In the genomic region with DNA sequence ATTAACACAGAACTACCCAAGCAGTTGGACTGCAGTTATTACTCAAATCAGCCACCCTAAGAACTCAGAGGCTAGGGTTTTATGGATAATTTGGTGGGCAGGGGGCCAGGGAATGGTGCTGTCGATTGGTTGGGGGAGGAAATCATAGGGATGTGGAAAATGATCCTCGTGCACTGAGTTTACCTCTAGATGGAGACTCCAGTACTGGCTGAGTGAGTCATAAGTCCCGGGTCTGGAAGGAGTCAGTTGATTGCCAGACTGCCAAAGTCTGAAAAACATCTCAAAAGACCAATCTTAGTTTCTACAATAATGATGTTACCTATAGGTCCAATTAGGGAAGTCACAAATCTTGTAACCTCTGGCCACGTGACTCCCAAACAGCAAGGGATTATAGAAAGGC, we compare ENCODE assay signal across 20 cellular contexts.
DNase-seq lines count a peak whose midpoint lies in the region; ATAC-seq and TF ChIP-seq lines count a peak whose summit lies in the region.
"Had no signal": no experiment of that assay in that cellular context is flagged by ENCODE, and none has a peak within 500 bp of the region (broad histone marks: within the 10 kb centered on the region; RNA-seq: fewer than 3 reads in every experiment).

No MANE protein-coding gene starts in this region.

- no peak overlapping the region for H3K4me3 Mint-ChIP-seq in type B pancreatic cell
- H3K4me3 Mint-ChIP-seq: activated CD8-positive, alpha-beta T cell treated with anti-CD3 and anti-CD28 coated beads, Interleukin-2, amount 10 ng/mL, durations not matched to agents 7 days and 5 days; activated naive CD8-positive, alpha-beta T cell; activated T-cell treated with anti-CD3 and anti-CD28 coated beads, Interleukin-2, amount 50 U/mL, for 4 hours; naive thymus-derived CD8-positive, alpha-beta T cell had no signal

- no peaks in the 10 kb centered on the region for H3K9me3 ChIP-seq in A673 (ENCODE audit: low read depth, low read length, poor library complexity, severe bottlenecking)
- H3K9me3 ChIP-seq in gastrocnemius medialis: no peaks in the 10 kb centered on the region
- H3K9me3 ChIP-seq: tibial artery had no signal

- H3K27ac ChIP-seq in A673 (ENCODE audit: low read depth, low read length, poor library complexity, severe bottlenecking) (no peak overlapping the region), gastrocnemius medialis (no peak overlapping the region)
- H3K27ac ChIP-seq: C4-2B, tibial artery had no signal

- H3K27ac Mint-ChIP-seq in type B pancreatic cell: no peak overlapping the region
- H3K27ac Mint-ChIP-seq: activated CD8-positive, alpha-beta T cell treated with anti-CD3 and anti-CD28 coated beads, Interleukin-2, amount 10 ng/mL, durations not matched to agents 7 days and 5 days; activated naive CD8-positive, alpha-beta T cell; naive thymus-derived CD8-positive, alpha-beta T cell had no signal

- BruUV-seq in A673 (replicated peaks; lab: Mats Ljungman, UMichigan): no TSS peak

- H3K4me3 ChIP-seq in A673 (ENCODE audit: low read depth, low read length, poor library complexity, severe bottlenecking) (no peak overlapping the region), foreskin fibroblast (ENCODE audit: low read depth in 1 of 2, low read length in 2 of 2) (no peak overlapping the region), gastrocnemius medialis (no peak overlapping the region)
- H3K4me3 ChIP-seq: tibial artery had no signal

- ATAC-seq in HG02981 (IDR thresholded peaks at IDR 0.05; ENCODE audit: unreplicated experiment) (no peak), gastrocnemius medialis (no peak)
- ATAC-seq: activated CD8-positive, alpha-beta T cell treated with anti-CD3 and anti-CD28 coated beads, Interleukin-2, amount 10 ng/mL, durations not matched to agents 7 days and 5 days; activated T-cell treated with anti-CD3 and anti-CD28 coated beads, Interleukin-2, amount 50 U/mL, for 4 hours; esophagus mucosa; naive thymus-derived CD8-positive, alpha-beta T cell; Right ventricle myocardium inferior had no signal

- DNase-seq in A673 (ENCODE audit: low spot score) (peak; percentile 25), HT1080 (ENCODE audit: low read depth) (peak; percentile 44), astrocyte of the hippocampus (ENCODE audit: low read depth, low spot score) (peak; percentile 11), foreskin fibroblast (peak; percentile 5 to 35), type B pancreatic cell (ENCODE audit: extremely low spot score, unreplicated experiment) (no peak), pons (ENCODE audit: low spot score) (no peak), gastrocnemius medialis (no peak)
- DNase-seq: activated CD8-positive, alpha-beta T cell treated with anti-CD3 and anti-CD28 coated beads, Interleukin-2, amount 10 ng/mL, durations not matched to agents 7 days and 5 days; activated T-cell treated with anti-CD3 and anti-CD28 coated beads, Interleukin-2, amount 50 U/mL, for 4 hours; mesenchymal stem cell; MV-4-11; naive thymus-derived CD8-positive, alpha-beta T cell; NCI-H2029; NCI-H524; tibial artery had no signal

- POLR2A ChIA-PET in A673 (lab: Charles Lee; ENCODE audit: low non-redundant PET): no interaction called here

- H3K36me3 Mint-ChIP-seq in type B pancreatic cell: no peaks in the 10 kb centered on the region
- H3K36me3 Mint-ChIP-seq: activated naive CD8-positive, alpha-beta T cell; naive thymus-derived CD8-positive, alpha-beta T cell had no signal

- no peaks in the 10 kb centered on the region for H3K36me3 ChIP-seq in A673 (ENCODE audit: insufficient read depth, low read length, poor library complexity, severe bottlenecking)
- H3K36me3 ChIP-seq in gastrocnemius medialis: no peaks in the 10 kb centered on the region
- H3K36me3 ChIP-seq: tibial artery had no signal

- CTCF ChIA-PET in A673 (lab: Charles Lee): no interaction called here

- intact Hi-C loops in A673 (cut with micrococcal nuclease; ENCODE audit: unreplicated experiment): no loop called here
- intact Hi-C loops in gastrocnemius medialis (cut with DNase I; ENCODE audit: low total_unique reads): no loop called here

- TF ChIP-seq CTCF in A673 (conservative IDR thresholded peaks at IDR 0.05; ENCODE audit: low read depth, low read length) (peak; percentile 23; the same call in 1 of the 2 replicates), foreskin fibroblast (IDR thresholded peaks at IDR 0.05; ENCODE audit: low read depth, low read length) (no peak), type B pancreatic cell (conservative IDR thresholded peaks at IDR 0.05) (no peak), gastrocnemius medialis (IDR thresholded peaks at IDR 0.05 in 4 of 5, conservative IDR thresholded peaks at IDR 0.05 in 1 of 5) (no peak)

- no peaks in the 10 kb centered on the region for H3K27me3 Mint-ChIP-seq in type B pancreatic cell
- H3K27me3 Mint-ChIP-seq: activated naive CD8-positive, alpha-beta T cell; naive thymus-derived CD8-positive, alpha-beta T cell had no signal

- in situ Hi-C loops in gastrocnemius medialis (cut with MboI; ENCODE audit: low sequenced_read_pairs in 4 of 4): no loop called here

- H3K27me3 ChIP-seq in A673 (replicated peaks; ENCODE audit: insufficient read depth, low read depth, low read length, poor library complexity) (no peaks in the 10 kb centered on the region), gastrocnemius medialis (no peaks in the 10 kb centered on the region)
- H3K27me3 ChIP-seq: tibial artery had no signal

- no peak for TF ChIP-seq POLR2A in gastrocnemius medialis (IDR thresholded peaks at IDR 0.05)

- H3K4me1 ChIP-seq in A673 (ENCODE audit: insufficient read depth, low read length, poor library complexity, severe bottlenecking) (peaks cover 7% of the 10 kb centered on the region), gastrocnemius medialis (no peaks in the 10 kb centered on the region)
- H3K4me1 ChIP-seq: tibial artery had no signal

- no peaks in the 10 kb centered on the region for H3K4me1 Mint-ChIP-seq in type B pancreatic cell (ENCODE audit: unreplicated experiment)
- H3K4me1 Mint-ChIP-seq: naive thymus-derived CD8-positive, alpha-beta T cell had no signal

- no peaks in the 10 kb centered on the region for H3K9me3 Mint-ChIP-seq in type B pancreatic cell

Comparison
In these comparisons a context has a peak if more than half of its experiments do, and no peak if none do; other contexts are left out.
1. DNase-seq: peak in A673 (single experiment), HT1080 (single experiment), astrocyte of the hippocampus (single experiment) and foreskin fibroblast (2 of 2); none in type B pancreatic cell (single experiment), pons (single experiment) and gastrocnemius medialis (0 of 2).